In the genomic region with DNA sequence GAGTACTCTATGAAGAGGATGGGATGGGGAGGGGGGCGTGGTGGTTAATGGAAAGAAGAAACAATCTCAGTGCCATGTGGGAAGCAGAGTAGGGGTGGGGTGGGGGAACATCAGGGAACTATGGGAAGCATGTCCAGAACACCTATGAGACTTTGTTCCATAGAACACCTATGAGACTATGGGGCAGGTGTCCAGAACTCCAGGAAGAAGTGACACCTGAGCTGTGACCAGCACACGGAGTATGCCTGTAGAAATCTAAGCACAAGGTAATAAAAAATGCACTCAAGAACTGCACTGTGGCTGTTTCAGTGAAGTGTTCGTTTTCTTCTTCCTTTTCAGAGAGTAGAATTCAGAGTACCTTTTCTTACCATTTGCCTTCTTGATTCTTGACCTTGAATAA, we compare ENCODE assay signal across 27 cellular contexts.
"Had no signal": no experiment of that assay in that cellular context is flagged by ENCODE, and none has a peak within 500 bp of the region (broad histone marks: within the 10 kb centered on the region; RNA-seq: fewer than 3 reads in every experiment).

No MANE protein-coding gene starts in this region.

- H3K36me3 ChIP-seq: ascending aorta, breast epithelium, cardiac muscle cell had no signal

- DNase-seq: activated CD4-positive, alpha-beta memory T cell treated with anti-CD3 and anti-CD28 coated beads, Interleukin-2, amount 10 ng/mL, durations not matched to agents 7 days and 5 days; activated CD4-positive, alpha-beta T cell treated with anti-CD3 and anti-CD28 coated beads for 1 hour; activated CD4-positive, alpha-beta T cell treated with anti-CD3 and anti-CD28 coated beads for 4 hours; activated CD4-positive, alpha-beta T cell treated with anti-CD3 and anti-CD28 coated beads, Interleukin-2, amount 10 ng/mL, durations not matched to agents 7 days and 5 days; activated CD4-positive, alpha-beta T cell treated with anti-CD3 and anti-CD28 coated beads, Interleukin-2, amount 50 U/mL, for 4 hours; activated CD8-positive, alpha-beta memory T cell treated with anti-CD3 and anti-CD28 coated beads, Interleukin-2, amount 50 U/mL, for 48 hours; activated gamma-delta T cell; activated naive CD4-positive, alpha-beta T cell; activated naive CD4-positive, alpha-beta T cell treated with anti-CD3 and anti-CD28 coated beads, Interleukin-2, amount 10 ng/mL, durations not matched to agents 7 days and 5 days; activated naive CD8-positive, alpha-beta T cell treated with anti-CD3 and anti-CD28 coated beads, Interleukin-2, amount 10 ng/mL, durations not matched to agents 7 days and 5 days; activated T-cell treated with anti-CD3 and anti-CD28 coated beads for 4 hours; activated T-cell treated with anti-CD3 and anti-CD28 coated beads, Interleukin-2, amount 50 U/mL, for 24 hours; activated T-cell treated with anti-CD3 and anti-CD28 coated beads, Interleukin-2, amount 50 U/mL, for 72 hours; central memory CD4-positive, alpha-beta T cell; cerebellar nuclear complex; dorsolateral prefrontal cortex; effector memory CD4-positive, alpha-beta T cell; endodermal cell; foreskin fibroblast; head of caudate nucleus; T-helper 2 cell had no signal

- FAIRE-seq: TTC549 had no signal

- H3K9me3 ChIP-seq: ascending aorta, breast epithelium had no signal

- H3K27me3 ChIP-seq: ascending aorta, breast epithelium had no signal

- H3K27ac ChIP-seq: ascending aorta, breast epithelium, cardiac muscle cell, coronary artery, dorsolateral prefrontal cortex, VCaP had no signal

- H3K4me1 ChIP-seq: ascending aorta, breast epithelium had no signal

- H3K4me3 ChIP-seq: ascending aorta, breast epithelium, cardiac muscle cell, coronary artery, dorsolateral prefrontal cortex had no signal
